10 cellular contexts compared by ENCODE assay signal in genomic region chr19:34475026-34475974, GRCh38. TPM values are rescaled to one million over a fixed set of nuclear protein-coding genes. Genes with fewer than 3 reads are reported as not detected.
DNase-seq lines count a peak whose midpoint lies in the region; ATAC-seq, FAIRE-seq and TF ChIP-seq lines count a peak whose summit lies in the region.
"Had no signal": no experiment of that assay in that cellular context is flagged by ENCODE, and none has a peak within 500 bp of the region (broad histone marks: within the 10 kb centered on the region; RNA-seq: fewer than 3 reads in every experiment).

No MANE protein-coding gene starts in this region.

- H3K27me3 ChIP-seq in pancreas, result no peaks in the 10 kb centered on the region
- H3K27me3 ChIP-seq: gastrocnemius medialis had no signal

- TF ChIP-seq CTCF in cardiac fibroblast (IDR thresholded peaks at IDR 0.05; ENCODE audit: low read depth, low read length) (no peak), pancreas (IDR thresholded peaks at IDR 0.05) (no peak)

- DNase-seq in Daoy (ENCODE audit: low read depth) (peak; percentile 25), MV-4-11 (lab: John Stamatoyannopoulos, UW) (peak; percentile 93), cardiac fibroblast (ENCODE audit: low read depth in 2 of 2) (peak; percentile 84 to 90), pancreas (no peak), HuH-7.5 (ENCODE audit: low spot score) (no peak), frontal cortex (ENCODE audit: low spot score in 2 of 2) (no peak), NCI-H146 (lab: John Stamatoyannopoulos, UW) (no peak)
- DNase-seq: gastrocnemius medialis had no signal

- H3K36me3 ChIP-seq in pancreas, result peaks cover under 1 to 4% (median 2%) of the 10 kb centered on the region in 3 donors

- FAIRE-seq in pancreas (lab: Jason Lieb, UNC) (no peak), frontal cortex (lab: Jason Lieb, UNC) (no peak)

- no peaks in the 10 kb centered on the region for H3K9me3 ChIP-seq in pancreas
- H3K9me3 ChIP-seq: gastrocnemius medialis had no signal

- 78 to 82% methylated on average over 9 of the region's 9 CpGs for WGBS in pancreas, 2 donors

- intact Hi-C loops in pancreas (cut with DNase I), result no loop called here

- H3K27ac ChIP-seq in pancreas, result no peak overlapping the region
- H3K27ac ChIP-seq: VCaP had no signal

- no peaks in the 10 kb centered on the region for H3K4me1 ChIP-seq in pancreas
- H3K4me1 ChIP-seq: gastrocnemius medialis had no signal

- ATAC-seq in pancreas (peak in 3 of 4 donors; percentile 21 to 63 (median 24)), GM21576 (IDR thresholded peaks at IDR 0.05; ENCODE audit: unreplicated experiment) (no peak)
- ATAC-seq: gastrocnemius medialis had no signal

- H3K4me3 ChIP-seq in cardiac fibroblast (replicated peaks in 1 of 2; ENCODE audit: low read depth in 2 of 2, low read length in 2 of 2), result no peak overlapping the region
- no peak overlapping the region for H3K4me3 ChIP-seq in pancreas
- H3K4me3 ChIP-seq: gastrocnemius medialis had no signal

RNA-seq across cellular contexts. Expression of gene WTIP, which starts 6.3 kb away (rescaled TPM):
- 0.83 and 8.3 TPM in 2 replicates for total RNA-seq in Daoy (2014; rRNA removed; shearing (Covaris generic))
- total RNA-seq in pancreas, result 10 to 100 TPM in 1 of 6 donors, 1 to 10 TPM in 5; 3.4 to 11.3 (median 4.4) TPM
- 1 to 10 TPM; 3.9 to 4.9 TPM for polyA plus RNA-seq in pancreas
- 20.4 TPM for total RNA-seq in frontal cortex

RNA-seq across cellular contexts. Expression of gene UBA2, which starts 47.1 kb away (rescaled TPM):
- total RNA-seq in Daoy (2014; rRNA removed; shearing (Covaris generic)), result 289 and 291 TPM in 2 replicates
- total RNA-seq in pancreas (10 to 100 TPM; 31.0 to 42.1 (median 37.5) TPM), frontal cortex (187 TPM)
- polyA plus RNA-seq in pancreas, result 10 to 100 TPM; 22.7 to 38.8 TPM

Comparison
In these comparisons a context has a peak if more than half of its experiments do, and no peak if none do; other contexts are left out.
1. DNase-seq: peak in Daoy (single experiment), MV-4-11 (single experiment) and cardiac fibroblast (2 of 2); none in pancreas (0 of 6), HuH-7.5 (single experiment), frontal cortex (0 of 2) and NCI-H146 (single experiment).